Comparison of ENCODE assay signal across 1 cellular context in the genomic region with DNA sequence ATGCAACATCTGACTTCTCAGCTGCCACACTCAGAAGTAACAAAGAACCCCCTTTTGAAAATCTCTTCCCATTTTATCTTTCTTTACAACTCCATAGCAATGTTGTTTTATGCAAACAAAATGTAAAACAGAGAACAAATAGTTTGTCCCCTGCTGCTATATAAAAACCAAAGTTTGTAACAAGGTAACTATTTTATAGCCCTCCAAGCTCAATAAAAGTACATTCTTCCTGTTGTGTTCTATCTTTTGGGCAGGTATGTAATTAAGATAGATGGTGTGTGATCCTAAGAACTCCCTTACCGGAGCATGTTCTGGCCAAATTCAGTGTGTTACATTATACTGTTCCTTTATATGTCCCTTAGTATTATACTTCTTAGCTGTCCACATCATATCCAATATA.
TF ChIP-seq lines count a peak whose summit lies in the region.

No MANE protein-coding gene starts in this region.

TF ChIP-seq in WTC11, 78 proteins besides CTCF, POLR2A, EP300 and RAD21 (continued from another document):
- TF ChIP-seq, protein P1, sequence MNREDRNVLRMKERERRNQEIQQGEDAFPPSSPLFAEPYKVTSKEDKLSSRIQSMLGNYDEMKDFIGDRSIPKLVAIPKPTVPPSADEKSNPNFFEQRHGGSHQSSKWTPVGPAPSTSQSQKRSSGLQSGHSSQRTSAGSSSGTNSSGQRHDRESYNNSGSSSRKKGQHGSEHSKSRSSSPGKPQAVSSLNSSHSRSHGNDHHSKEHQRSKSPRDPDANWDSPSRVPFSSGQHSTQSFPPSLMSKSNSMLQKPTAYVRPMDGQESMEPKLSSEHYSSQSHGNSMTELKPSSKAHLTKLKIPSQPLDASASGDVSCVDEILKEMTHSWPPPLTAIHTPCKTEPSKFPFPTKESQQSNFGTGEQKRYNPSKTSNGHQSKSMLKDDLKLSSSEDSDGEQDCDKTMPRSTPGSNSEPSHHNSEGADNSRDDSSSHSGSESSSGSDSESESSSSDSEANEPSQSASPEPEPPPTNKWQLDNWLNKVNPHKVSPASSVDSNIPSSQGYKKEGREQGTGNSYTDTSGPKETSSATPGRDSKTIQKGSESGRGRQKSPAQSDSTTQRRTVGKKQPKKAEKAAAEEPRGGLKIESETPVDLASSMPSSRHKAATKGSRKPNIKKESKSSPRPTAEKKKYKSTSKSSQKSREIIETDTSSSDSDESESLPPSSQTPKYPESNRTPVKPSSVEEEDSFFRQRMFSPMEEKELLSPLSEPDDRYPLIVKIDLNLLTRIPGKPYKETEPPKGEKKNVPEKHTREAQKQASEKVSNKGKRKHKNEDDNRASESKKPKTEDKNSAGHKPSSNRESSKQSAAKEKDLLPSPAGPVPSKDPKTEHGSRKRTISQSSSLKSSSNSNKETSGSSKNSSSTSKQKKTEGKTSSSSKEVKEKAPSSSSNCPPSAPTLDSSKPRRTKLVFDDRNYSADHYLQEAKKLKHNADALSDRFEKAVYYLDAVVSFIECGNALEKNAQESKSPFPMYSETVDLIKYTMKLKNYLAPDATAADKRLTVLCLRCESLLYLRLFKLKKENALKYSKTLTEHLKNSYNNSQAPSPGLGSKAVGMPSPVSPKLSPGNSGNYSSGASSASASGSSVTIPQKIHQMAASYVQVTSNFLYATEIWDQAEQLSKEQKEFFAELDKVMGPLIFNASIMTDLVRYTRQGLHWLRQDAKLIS (CRISPR knock-in tag; IDR thresholded peaks at IDR 0.05; ENCODE audit: borderline replicate concordance): no peak
- TF ChIP-seq, protein P2, sequence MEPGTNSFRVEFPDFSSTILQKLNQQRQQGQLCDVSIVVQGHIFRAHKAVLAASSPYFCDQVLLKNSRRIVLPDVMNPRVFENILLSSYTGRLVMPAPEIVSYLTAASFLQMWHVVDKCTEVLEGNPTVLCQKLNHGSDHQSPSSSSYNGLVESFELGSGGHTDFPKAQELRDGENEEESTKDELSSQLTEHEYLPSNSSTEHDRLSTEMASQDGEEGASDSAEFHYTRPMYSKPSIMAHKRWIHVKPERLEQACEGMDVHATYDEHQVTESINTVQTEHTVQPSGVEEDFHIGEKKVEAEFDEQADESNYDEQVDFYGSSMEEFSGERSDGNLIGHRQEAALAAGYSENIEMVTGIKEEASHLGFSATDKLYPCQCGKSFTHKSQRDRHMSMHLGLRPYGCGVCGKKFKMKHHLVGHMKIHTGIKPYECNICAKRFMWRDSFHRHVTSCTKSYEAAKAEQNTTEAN (CRISPR knock-in tag; IDR thresholded peaks at IDR 0.05): no peak
- TF ChIP-seq TEAD4 (CRISPR knock-in tag; IDR thresholded peaks at IDR 0.05): no peak
- TF ChIP-seq, protein P3, sequence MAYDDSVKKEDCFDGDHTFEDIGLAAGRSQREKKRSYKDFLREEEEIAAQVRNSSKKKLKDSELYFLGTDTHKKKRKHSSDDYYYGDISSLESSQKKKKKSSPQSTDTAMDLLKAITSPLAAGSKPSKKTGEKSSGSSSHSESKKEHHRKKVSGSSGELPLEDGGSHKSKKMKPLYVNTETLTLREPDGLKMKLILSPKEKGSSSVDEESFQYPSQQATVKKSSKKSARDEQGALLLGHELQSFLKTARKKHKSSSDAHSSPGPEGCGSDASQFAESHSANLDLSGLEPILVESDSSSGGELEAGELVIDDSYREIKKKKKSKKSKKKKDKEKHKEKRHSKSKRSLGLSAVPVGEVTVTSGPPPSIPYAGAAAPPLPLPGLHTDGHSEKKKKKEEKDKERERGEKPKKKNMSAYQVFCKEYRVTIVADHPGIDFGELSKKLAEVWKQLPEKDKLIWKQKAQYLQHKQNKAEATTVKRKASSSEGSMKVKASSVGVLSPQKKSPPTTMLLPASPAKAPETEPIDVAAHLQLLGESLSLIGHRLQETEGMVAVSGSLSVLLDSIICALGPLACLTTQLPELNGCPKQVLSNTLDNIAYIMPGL (CRISPR knock-in tag; IDR thresholded peaks at IDR 0.05): no peak
